In the genomic region with DNA sequence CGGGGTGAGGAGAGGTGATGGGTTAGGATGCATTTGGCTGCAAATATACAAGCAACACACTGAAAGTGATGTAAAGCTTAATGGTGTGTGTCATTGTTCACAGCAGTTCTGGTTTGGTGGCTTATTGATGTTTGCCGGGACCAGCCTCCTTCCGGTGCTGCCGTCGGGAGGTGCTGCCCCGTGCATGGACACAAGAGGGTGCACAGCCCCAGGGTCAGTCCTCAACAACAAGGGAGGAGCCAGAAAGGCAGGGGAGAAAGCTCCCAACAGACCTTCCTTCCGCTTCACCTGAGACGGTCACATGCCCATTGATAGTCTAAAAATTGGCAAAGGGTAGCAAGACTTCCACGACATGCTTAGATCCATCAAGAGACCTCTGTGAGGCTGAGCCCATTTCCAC, we compare ENCODE assay signal across 10 cellular contexts. TPM values are rescaled to one million over a fixed set of nuclear protein-coding genes. Genes with fewer than 3 reads are reported as not detected.
DNase-seq lines count a peak whose midpoint lies in the region; ATAC-seq and TF ChIP-seq lines count a peak whose summit lies in the region.
"Had no signal": no experiment of that assay in that cellular context is flagged by ENCODE, and none has a peak within 500 bp of the region (broad histone marks: within the 10 kb centered on the region; RNA-seq: fewer than 3 reads in every experiment).

No MANE protein-coding gene starts in this region.

- in situ Hi-C loops in astrocyte of the spinal cord (cut with HindIII; ENCODE audit: low sequenced_read_pairs), result no loop called here

- H3K18ac ChIP-seq in mesendoderm (ENCODE audit: low read length), result no peak overlapping the region

- no peak overlapping the region for H3K23ac ChIP-seq in mesendoderm (ENCODE audit: low read length)

- no peak overlapping the region for H2BK120ac ChIP-seq in mesendoderm (ENCODE audit: low read depth, low read length)

- H3K4ac ChIP-seq in mesendoderm (ENCODE audit: low read depth, low read length), result no peak overlapping the region

- H3K9ac ChIP-seq in mesendoderm (ENCODE audit: low read length), result no peak overlapping the region

- no peaks in the 10 kb centered on the region for H3K4me1 ChIP-seq in mesendoderm (ENCODE audit: control insufficient read depth, low read depth, low read length)

- no peak overlapping the region for H3K27ac ChIP-seq in mesendoderm (ENCODE audit: low read depth, low read length)
- H3K27ac ChIP-seq: coronary artery had no signal

- no peak overlapping the region for H3K56ac ChIP-seq in mesendoderm (ENCODE audit: low read length)

- no peak overlapping the region for H2AK5ac ChIP-seq in mesendoderm (ENCODE audit: low read length)

- no peaks in the 10 kb centered on the region for H3K79me1 ChIP-seq in mesendoderm (ENCODE audit: low read length)

- no peak overlapping the region for H3K4me3 ChIP-seq in astrocyte of the spinal cord (ENCODE audit: low read depth, low read length)
- H3K4me3 ChIP-seq in mesendoderm (ENCODE audit: low read length), result no peak overlapping the region
- H3K4me3 ChIP-seq: coronary artery had no signal

- no peak overlapping the region for H2BK15ac ChIP-seq in mesendoderm (replicated peaks; ENCODE audit: low read depth)

- no peak overlapping the region for H2BK5ac ChIP-seq in mesendoderm (ENCODE audit: low read length)

- no peaks in the 10 kb centered on the region for H3K27me3 ChIP-seq in mesendoderm (ENCODE audit: insufficient read depth, low read length, poor library complexity)

- no peak overlapping the region for H4K8ac ChIP-seq in mesendoderm (ENCODE audit: low read depth, low read length)

- DNase-seq in EH (ENCODE audit: low read depth), result peak; percentile 39
- peak; percentile 20 for DNase-seq in HK-2 (ENCODE audit: unreplicated experiment)
- no peak for DNase-seq in astrocyte of the spinal cord (ENCODE audit: low read depth, low spot score)
- peak; percentile 67 for DNase-seq in mesendoderm
- no peak for DNase-seq in Right ventricle myocardium inferior (ENCODE audit: missing footprints)
- DNase-seq in NCI-H2196 (lab: John Stamatoyannopoulos, UW; ENCODE audit: unreplicated experiment), result no peak
- DNase-seq: nucleus accumbens had no signal

- H3K4me2 ChIP-seq in mesendoderm (ENCODE audit: low read length), result no peak overlapping the region

- ATAC-seq in Right ventricle myocardium inferior (no peak), GM21381 (IDR thresholded peaks at IDR 0.05; ENCODE audit: unreplicated experiment) (no peak), HG02840 (IDR thresholded peaks at IDR 0.05; ENCODE audit: low FRiP score, unreplicated experiment) (no peak)

- H3K36me3 ChIP-seq in mesendoderm (ENCODE audit: control insufficient read depth, insufficient read depth, low read length), result no peaks in the 10 kb centered on the region

- WGBS in mesendoderm (ENCODE audit: extremely low coverage, insufficient coverage, low lambda C conversion rate), result no CpG with 5 or more reads among the region's 9 CpGs

- peak; percentile 52 for TF ChIP-seq CTCF in astrocyte of the spinal cord (IDR thresholded peaks at IDR 0.05; ENCODE audit: low read depth, low read length)

- no peaks in the 10 kb centered on the region for H3K79me2 ChIP-seq in mesendoderm (ENCODE audit: control insufficient read depth, insufficient read depth, low read length)

- intact Hi-C loops in Right ventricle myocardium inferior (cut with DNase I), result no loop called here

- H4K5ac ChIP-seq in mesendoderm (ENCODE audit: low read length), result no peak overlapping the region

RNA-seq across cellular contexts. Expression of gene RNF32, which starts 9.5 kb away (rescaled TPM):
- 1.7 TPM for polyA plus RNA-seq in mesendoderm (2013, experiment 1 of 2)
- polyA plus RNA-seq in mesendoderm (2013, experiment 2 of 2), result 1.4 TPM
- total RNA-seq in Right ventricle myocardium inferior, result 0.30 TPM

Comparison
In these comparisons a context has a peak if more than half of its experiments do, and no peak if none do; other contexts are left out.
1. DNase-seq: peak in EH (single experiment), HK-2 (single experiment) and mesendoderm (single experiment); none in astrocyte of the spinal cord (single experiment), Right ventricle myocardium inferior (single experiment) and NCI-H2196 (single experiment).